In the genomic region with DNA sequence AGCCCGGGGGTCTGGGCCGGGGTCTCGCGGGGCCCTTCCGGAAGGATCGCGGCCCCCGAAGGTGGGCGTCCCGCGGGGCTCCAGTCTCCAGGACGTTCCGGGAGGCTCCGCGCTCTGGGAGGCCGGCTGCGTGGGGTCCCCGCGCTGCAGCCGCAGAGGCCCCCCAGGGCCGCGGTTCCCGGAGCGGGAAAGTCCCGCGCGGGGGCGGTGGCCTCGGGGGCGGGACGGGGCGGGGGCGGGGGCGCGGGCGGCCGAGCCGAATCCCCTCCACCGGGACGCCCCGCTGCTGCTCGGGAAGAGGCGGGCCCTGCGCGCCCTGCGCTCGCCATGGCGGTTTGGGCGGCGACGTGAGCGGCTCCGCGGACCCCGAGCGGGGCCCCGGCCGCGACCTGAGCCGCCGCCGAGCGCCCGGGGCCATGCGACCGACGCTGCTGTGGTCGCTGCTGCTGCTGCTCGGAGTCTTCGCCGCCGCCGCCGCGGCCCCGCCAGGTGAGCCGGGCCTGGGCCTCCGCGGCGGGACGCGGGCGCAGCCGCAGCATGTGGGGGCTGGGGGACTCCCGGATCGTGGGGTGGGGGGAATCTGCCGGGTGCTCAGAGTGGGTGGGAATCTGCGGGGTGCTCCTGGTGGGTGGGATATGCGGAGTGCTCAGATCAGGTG, we compare ENCODE assay signal across 8 cellular contexts. TPM values are rescaled to one million over a fixed set of nuclear protein-coding genes. Genes with fewer than 3 reads are reported as not detected.
DNase-seq lines count a peak whose midpoint lies in the region; ATAC-seq and TF ChIP-seq lines count a peak whose summit lies in the region.

IFNGR2 (plus strand) TSS at position 286 of the 658 bp plus-strand sequence; CDS start at position 417, 131 bp downstream.

- H3K9me3 ChIP-seq in Karpas-422 (ENCODE audit: low read length) (no peaks in the 10 kb centered on the region), mucosa of stomach (ENCODE audit: control insufficient read depth, low read length) (no peaks in the 10 kb centered on the region), thyroid gland (no peaks in the 10 kb centered on the region)

- H2AFZ ChIP-seq in Karpas-422 (ENCODE audit: low read length) = peak within 1 kb of the TSS; percentile 83

- no peaks in the 10 kb centered on the region for H3K9me3 Mint-ChIP-seq in activated CD8-positive, alpha-beta memory T cell treated with anti-CD3 and anti-CD28 coated beads, Interleukin-2, amount 10 ng/mL, durations not matched to agents 7 days and 5 days (ENCODE audit: low read depth)

- H3K27ac Mint-ChIP-seq in activated CD8-positive, alpha-beta memory T cell treated with anti-CD3 and anti-CD28 coated beads, Interleukin-2, amount 10 ng/mL, durations not matched to agents 7 days and 5 days = no peak within 1 kb of the TSS

- H3K27ac ChIP-seq in Karpas-422 (ENCODE audit: low read length) (peak within 1 kb of the TSS; percentile 79), thyroid gland (peak within 1 kb of the TSS; percentile 99 to 100 (median 99))

- peaks cover 68% of the 10 kb centered on the region for H3K27me3 Mint-ChIP-seq in activated CD8-positive, alpha-beta memory T cell treated with anti-CD3 and anti-CD28 coated beads, Interleukin-2, amount 10 ng/mL, durations not matched to agents 7 days and 5 days

- H3K4me2 ChIP-seq in Karpas-422 (ENCODE audit: low read depth, low read length, poor library complexity, severe bottlenecking) = peak within 1 kb of the TSS; percentile 85

- H4K20me1 ChIP-seq in Karpas-422 (ENCODE audit: insufficient read depth, low read depth, low read length) = no peaks in the 10 kb centered on the region

- peak; percentile 63 for ATAC-seq in activated CD8-positive, alpha-beta memory T cell treated with anti-CD3 and anti-CD28 coated beads, Interleukin-2, amount 10 ng/mL, durations not matched to agents 7 days and 5 days

- peak; percentile 83 for DNase-seq in activated effector memory CD4-positive, alpha-beta T cell treated with anti-CD3 and anti-CD28 coated beads, Interleukin-2, amount 50 U/mL, for 16 hours
- DNase-seq in activated effector memory CD4-positive, alpha-beta T cell treated with Interleukin-2 at 50 U/mL for 16 hours = no peak
- DNase-seq in Karpas-422 (peak; percentile 74), epithelial cell of proximal tubule (ENCODE audit: low read depth) (no peak), thyroid gland (peak; percentile 51 to 55), putamen (ENCODE audit: low spot score) (no peak)
- no peak for DNase-seq in activated CD8-positive, alpha-beta memory T cell treated with anti-CD3 and anti-CD28 coated beads, Interleukin-2, amount 10 ng/mL, durations not matched to agents 7 days and 5 days

- peaks cover 48% of the 10 kb centered on the region for H3K79me2 ChIP-seq in Karpas-422 (ENCODE audit: low read length)

- TF ChIP-seq CTCF in epithelial cell of proximal tubule (conservative IDR thresholded peaks at IDR 0.05; ENCODE audit: low read depth, low read length) = no peak
- no peak for TF ChIP-seq CTCF in thyroid gland (IDR thresholded peaks at IDR 0.05)

- no peaks in the 10 kb centered on the region for H3K9me2 ChIP-seq in Karpas-422 (replicated peaks; ENCODE audit: insufficient read depth, low read length)

- peaks cover 14% of the 10 kb centered on the region for H3K4me1 Mint-ChIP-seq in activated CD8-positive, alpha-beta memory T cell treated with anti-CD3 and anti-CD28 coated beads, Interleukin-2, amount 10 ng/mL, durations not matched to agents 7 days and 5 days

- peaks cover 1% of the 10 kb centered on the region for H3K36me3 Mint-ChIP-seq in activated CD8-positive, alpha-beta memory T cell treated with anti-CD3 and anti-CD28 coated beads, Interleukin-2, amount 10 ng/mL, durations not matched to agents 7 days and 5 days

- H3K36me3 ChIP-seq in Karpas-422 (ENCODE audit: insufficient read depth, low read length) = peaks cover 8% of the 10 kb centered on the region; the same call in 1 of the 2 replicates
- no peaks in the 10 kb centered on the region for H3K36me3 ChIP-seq in mucosa of stomach (ENCODE audit: control insufficient read depth, insufficient read depth, low read length)
- no peaks in the 10 kb centered on the region for H3K36me3 ChIP-seq in thyroid gland

- TF ChIP-seq POLR2A in thyroid gland (IDR thresholded peaks at IDR 0.05) = peak in 1 of 2 donors; percentile 75

- H3K4me1 ChIP-seq in Karpas-422 (ENCODE audit: low read length) (peaks cover 35% of the 10 kb centered on the region), mucosa of stomach (ENCODE audit: control insufficient read depth, insufficient read depth, low read length) (peaks cover 27% of the 10 kb centered on the region), thyroid gland (peaks cover 32 to 60% of the 10 kb centered on the region in 2 donors)

- peak within 1 kb of the TSS; percentile 57 for H3K4me3 Mint-ChIP-seq in activated CD8-positive, alpha-beta memory T cell treated with anti-CD3 and anti-CD28 coated beads, Interleukin-2, amount 10 ng/mL, durations not matched to agents 7 days and 5 days

- H3K27me3 ChIP-seq in Karpas-422 (ENCODE audit: low read length) = no peaks in the 10 kb centered on the region
- no peaks in the 10 kb centered on the region for H3K27me3 ChIP-seq in mucosa of stomach (ENCODE audit: control insufficient read depth, insufficient read depth, low read length)
- no peaks in the 10 kb centered on the region for H3K27me3 ChIP-seq in thyroid gland

- WGBS in thyroid gland, 2 donors = 0 to 1% methylated on average over 5 to 20 of the region's 89 CpGs

- intact Hi-C loops in thyroid gland (cut with DNase I) = no loop called here

- CTCF ChIA-PET in activated CD8-positive, alpha-beta memory T cell treated with anti-CD3 and anti-CD28 coated beads, Interleukin-2, amount 10 ng/mL, durations not matched to agents 7 days and 5 days (lab: Charles Lee) = interaction anchor here (1.0 to 1.8 kb wide), 3 partner anchors 18 to 77 kb away, joined by 3 to 5 read pairs (median 3); partner anchors contain the start of gene TMEM50B

- H3K4me3 ChIP-seq in Karpas-422 (ENCODE audit: low read length) (peak within 1 kb of the TSS; percentile 95), epithelial cell of proximal tubule (ENCODE audit: low read depth, low read length) (peak within 1 kb of the TSS; percentile 82), mucosa of stomach (ENCODE audit: low read length) (peak within 1 kb of the TSS; percentile 97), thyroid gland (replicated peaks in 1 of 3) (peak within 1 kb of the TSS; percentile 42 to 65 (median 61))

- H3K9ac ChIP-seq in Karpas-422 (ENCODE audit: low read length) (peak within 1 kb of the TSS; percentile 96), mucosa of stomach (ENCODE audit: low read length) (peak within 1 kb of the TSS; percentile 100)

RNA-seq across cellular contexts. Expression of gene IFNGR2, which starts in this region (rescaled TPM):
- 30.4 and 52.1 TPM in 2 replicates for total RNA-seq in Karpas-422 (2014; rRNA removed; shearing (Covaris generic); ENCODE audit: low replicate concordance)
- under 1 TPM; 0.30 to 0.96 TPM for total RNA-seq in activated CD8-positive, alpha-beta memory T cell treated with anti-CD3 and anti-CD28 coated beads, Interleukin-2, amount 10 ng/mL, durations not matched to agents 7 days and 5 days
- total RNA-seq in epithelial cell of proximal tubule (59.9 and 64.5 TPM in 2 replicates), thyroid gland (100 to 1,000 TPM in 1 of 4 donors, 10 to 100 TPM in 3; 64.9 to 100 (median 79.0) TPM)

Comparison
In these comparisons a context has a peak if more than half of its experiments do, and no peak if none do; other contexts are left out.
1. RNA of gene IFNGR2 (total RNA-seq): 64.9 to 100 TPM in thyroid gland, 59.9 to 64.5 TPM in epithelial cell of proximal tubule and 30.4 to 52.1 TPM in Karpas-422; 0.30 to 0.96 TPM in activated CD8-positive, alpha-beta memory T cell treated with anti-CD3 and anti-CD28 coated beads, Interleukin-2, amount 10 ng/mL, durations not matched to agents 7 days and 5 days; every median in the first group is over 10 times any median in the second.
2. DNase-seq: peak in activated effector memory CD4-positive, alpha-beta T cell treated with anti-CD3 and anti-CD28 coated beads, Interleukin-2, amount 50 U/mL, for 16 hours (single experiment), Karpas-422 (single experiment) and thyroid gland (2 of 2); none in activated effector memory CD4-positive, alpha-beta T cell treated with Interleukin-2 at 50 U/mL for 16 hours (single experiment), activated CD8-positive, alpha-beta memory T cell treated with anti-CD3 and anti-CD28 coated beads, Interleukin-2, amount 10 ng/mL, durations not matched to agents 7 days and 5 days (single experiment), epithelial cell of proximal tubule (single experiment) and putamen (single experiment).
3. Peak in ATAC-seq in activated CD8-positive, alpha-beta memory T cell treated with anti-CD3 and anti-CD28 coated beads, Interleukin-2, amount 10 ng/mL, durations not matched to agents 7 days and 5 days; RNA of the gene not detected or under 1 TPM.
4. Peak in every context shown above with its lines, with median percentiles within 50 percentile points of each other: H3K4me3 ChIP-seq.